Comparison of ENCODE assay signal across 26 cellular contexts in genomic region chr11:130850185-130850944, GRCh38.
"Had no signal": no experiment of that assay in that cellular context is flagged by ENCODE, and none has a peak within 500 bp of the region (broad histone marks: within the 10 kb centered on the region; RNA-seq: fewer than 3 reads in every experiment).

No MANE protein-coding gene starts in this region.

- H3K9ac ChIP-seq: SK-N-SH had no signal

- H3K4me2 ChIP-seq: SK-N-SH had no signal

- H3K27me3 ChIP-seq: adrenal gland, Peyer's patch, SJCRH30 had no signal

- DNase-seq: activated CD4-positive, alpha-beta T cell treated with anti-CD3 and anti-CD28 coated beads for 48 hours; activated CD4-positive, alpha-beta T cell treated with anti-CD3 and anti-CD28 coated beads, Interleukin-2, amount 50 U/mL, for 4 hours; activated CD4-positive, CD25-positive, alpha-beta regulatory T cell treated with anti-CD3 and anti-CD28 coated beads, Interleukin-2, amount 50 U/mL, for 72 hours; activated CD8-positive, alpha-beta memory T cell treated with anti-CD3 and anti-CD28 coated beads, Interleukin-2, amount 50 U/mL, for 48 hours; activated CD8-positive, alpha-beta T cell treated with anti-CD3 and anti-CD28 coated beads, Interleukin-2, amount 10 ng/mL, durations not matched to agents 7 days and 5 days; activated naive CD4-positive, alpha-beta T cell treated with anti-CD3 and anti-CD28 coated beads, Interleukin-2, amount 50 U/mL, for 16 hours; activated naive CD8-positive, alpha-beta T cell treated with anti-CD3 and anti-CD28 coated beads, Interleukin-2, amount 10 ng/mL, durations not matched to agents 7 days and 5 days; activated T-cell treated with anti-CD3 and anti-CD28 coated beads, Interleukin-2, amount 50 U/mL, for 1 hour; adrenal gland; anterior cingulate cortex; caudate nucleus; NCI-H1105; NCI-H1436; NCI-H1694 treated with DMSO at 0.1 percent for 48 hours; NCI-H2029 treated with DMSO at 0.1 percent for 48 hours; NCI-H345; NCI-H510A; NCI-H526 treated with DMSO at 0.1 percent for 48 hours; NCI-H82; OCI-M1; Peyer's patch; Right ventricle myocardium superior; SJCRH30; SK-N-SH; T-helper 1 cell had no signal

- H3K4me1 ChIP-seq: adrenal gland, Peyer's patch, SJCRH30 had no signal

- H3K4me3 ChIP-seq: adrenal gland, Peyer's patch, SJCRH30 had no signal

- H3K9me3 ChIP-seq: adrenal gland, Peyer's patch, SJCRH30, SK-N-SH had no signal

- H3K27ac ChIP-seq: adrenal gland, Peyer's patch, SJCRH30 had no signal

- H3K36me3 ChIP-seq: adrenal gland, Peyer's patch, SJCRH30 had no signal

- ATAC-seq: activated CD8-positive, alpha-beta T cell treated with anti-CD3 and anti-CD28 coated beads, Interleukin-2, amount 10 ng/mL, durations not matched to agents 7 days and 5 days; WTC11 had no signal
